1 cellular context compared by ENCODE assay signal in the genomic region with DNA sequence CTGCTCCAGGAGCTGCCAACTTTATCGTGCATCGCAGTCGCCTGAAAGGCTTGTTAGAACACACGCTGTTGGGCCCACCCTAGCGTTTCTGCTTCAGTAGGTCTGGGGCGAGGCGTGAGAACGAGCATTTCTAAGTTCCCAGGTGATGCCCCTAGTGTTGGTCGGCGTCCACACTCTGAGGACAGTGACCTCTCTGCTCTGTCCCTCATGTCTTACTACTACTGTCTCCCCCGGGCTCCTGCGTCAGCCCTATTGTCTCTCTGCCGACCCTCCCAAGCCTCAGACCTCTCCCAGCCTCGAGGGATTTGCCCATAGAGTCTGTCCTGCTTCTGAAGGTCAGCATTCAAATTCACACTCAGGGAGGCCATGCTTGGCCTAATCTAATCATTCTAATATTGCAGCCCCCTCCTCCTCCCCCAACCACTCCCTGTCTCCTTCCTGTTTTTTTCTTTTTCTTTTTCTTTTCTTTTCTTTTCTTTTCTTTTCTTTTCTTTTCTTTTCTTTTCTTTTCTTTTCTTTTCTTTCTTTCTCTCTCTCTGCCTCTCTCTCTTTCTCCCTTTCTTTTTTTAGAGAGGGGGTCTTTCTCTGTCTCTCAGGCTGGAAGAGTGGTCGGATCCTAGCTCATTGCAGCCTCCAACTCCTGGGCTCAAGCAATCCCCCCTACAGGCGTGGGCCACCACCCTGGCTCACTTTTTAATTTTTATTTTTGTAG.
TF ChIP-seq lines count a peak whose summit lies in the region.

No MANE protein-coding gene starts in this region.

TF ChIP-seq in HEK293, 187 proteins besides CTCF, POLR2A, EP300 and RAD21 (continued from another document):
- TF ChIP-seq ZBTB10 (tag by site-specific recombination; IDR thresholded peaks at IDR 0.05) (0 out of 2 replicates have a peak, but pooled peaks have one; percentile 20), ZBTB1 (tag by site-specific recombination; IDR thresholded peaks at IDR 0.05) (no peak), KLF9 (tag by site-specific recombination; IDR thresholded peaks at IDR 0.05; ENCODE audit: low read depth) (peak; percentile 11; the same call in 1 of the 2 replicates), ZNF221 (tag by site-specific recombination; IDR thresholded peaks at IDR 0.05; ENCODE audit: borderline replicate concordance) (no peak), ZNF514 (tag by site-specific recombination; IDR thresholded peaks at IDR 0.05) (no peak), ZNF19 (tag by site-specific recombination; IDR thresholded peaks at IDR 0.05; ENCODE audit: low read depth) (no peak), ZNF624 (tag by site-specific recombination; IDR thresholded peaks at IDR 0.05) (no peak), ZNF280D (tag by site-specific recombination; IDR thresholded peaks at IDR 0.05) (no peak), ZNF335 (tag by site-specific recombination; conservative IDR thresholded peaks at IDR 0.05) (peak; percentile 34), ZNF37A (tag by site-specific recombination; IDR thresholded peaks at IDR 0.05) (no peak), HOXD13 (CRISPR knock-in tag; IDR thresholded peaks at IDR 0.05; ENCODE audit: borderline replicate concordance) (no peak), ZBTB11 (tag by site-specific recombination; conservative IDR thresholded peaks at IDR 0.05; ENCODE audit: low read depth) (0 out of 2 replicates have a peak, but pooled peaks have one; percentile 17), ZFP69B (tag by site-specific recombination; IDR thresholded peaks at IDR 0.05) (peak; percentile 90), ZEB2 (tag by site-specific recombination; IDR thresholded peaks at IDR 0.05) (peak; percentile 23; the same call in 1 of the 2 replicates), ZBTB20 (tag by site-specific recombination; IDR thresholded peaks at IDR 0.05) (peak; percentile 83), ZNF366 (tag by site-specific recombination; conservative IDR thresholded peaks at IDR 0.05) (0 out of 2 replicates have a peak, but pooled peaks have one; percentile 67), GLIS2 (tag by site-specific recombination; IDR thresholded peaks at IDR 0.05) (peak; percentile 78), ZBTB17 (tag by site-specific recombination; IDR thresholded peaks at IDR 0.05) (no peak; the same call in 1 of the 2 replicates), ZNF560 (tag by site-specific recombination; IDR thresholded peaks at IDR 0.05; ENCODE audit: borderline replicate concordance) (no peak)
- TF ChIP-seq, protein P1, sequence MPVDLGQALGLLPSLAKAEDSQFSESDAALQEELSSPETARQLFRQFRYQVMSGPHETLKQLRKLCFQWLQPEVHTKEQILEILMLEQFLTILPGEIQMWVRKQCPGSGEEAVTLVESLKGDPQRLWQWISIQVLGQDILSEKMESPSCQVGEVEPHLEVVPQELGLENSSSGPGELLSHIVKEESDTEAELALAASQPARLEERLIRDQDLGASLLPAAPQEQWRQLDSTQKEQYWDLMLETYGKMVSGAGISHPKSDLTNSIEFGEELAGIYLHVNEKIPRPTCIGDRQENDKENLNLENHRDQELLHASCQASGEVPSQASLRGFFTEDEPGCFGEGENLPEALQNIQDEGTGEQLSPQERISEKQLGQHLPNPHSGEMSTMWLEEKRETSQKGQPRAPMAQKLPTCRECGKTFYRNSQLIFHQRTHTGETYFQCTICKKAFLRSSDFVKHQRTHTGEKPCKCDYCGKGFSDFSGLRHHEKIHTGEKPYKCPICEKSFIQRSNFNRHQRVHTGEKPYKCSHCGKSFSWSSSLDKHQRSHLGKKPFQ (tag by site-specific recombination; IDR thresholded peaks at IDR 0.05), result 0 out of 2 replicates have a peak, but pooled peaks have one; percentile 35
